Comparison of ENCODE assay signal across 8 cellular contexts in genomic region chr12:107685360-107686248, GRCh38.
DNase-seq lines count a peak whose midpoint lies in the region; ATAC-seq and TF ChIP-seq lines count a peak whose summit lies in the region.

Gene PWP1 (plus strand): TSS chr12:107685799. CDS start chr12:107685900, 101 bp downstream.

- TF ChIP-seq CTCF in AG10803 (conservative IDR thresholded peaks at IDR 0.05; ENCODE audit: low read length): no peak

- peak; percentile 93 for DNase-seq in AG10803 (ENCODE audit: low read depth)
- DNase-seq in NCI-H446 (lab: John Stamatoyannopoulos, UW): peak; percentile 85 to 95
- peak; percentile 90 for DNase-seq in activated CD4-positive, CD25-positive, alpha-beta regulatory T cell treated with anti-CD3 and anti-CD28 coated beads, Interleukin-2, amount 50 U/mL, for 16 hours (ENCODE audit: low read depth, low spot score)
- peak; percentile 96 for DNase-seq in central memory CD4-positive, alpha-beta T cell
- peak; percentile 94 for DNase-seq in iris pigment epithelial cell (ENCODE audit: low read depth)
- DNase-seq in stimulated activated CD4-positive, alpha-beta T cell treated with anti-CD3 and anti-CD28 coated beads, Interleukin-12 subunit alpha, Interleukin-12 subunit beta, amount 100 ng/mL, for 24 hours (ENCODE audit: low read depth in 2 of 2): peak; percentile 90 to 91

- peak within 1 kb of the TSS; percentile 100 for H3K4me3 ChIP-seq in AG10803 (ENCODE audit: low read length)

- ATAC-seq in GM19035 (IDR thresholded peaks at IDR 0.05; ENCODE audit: unreplicated experiment): peak; percentile 90
- peak; percentile 92 for ATAC-seq in HG03342 (IDR thresholded peaks at IDR 0.05; ENCODE audit: unreplicated experiment)

Comparison
In these comparisons a context has a peak if more than half of its experiments do, and no peak if none do; other contexts are left out.
1. Peak in every context shown above with its lines: DNase-seq, ATAC-seq and H3K4me3 ChIP-seq.